17 cellular contexts compared by ENCODE assay signal in the genomic region with DNA sequence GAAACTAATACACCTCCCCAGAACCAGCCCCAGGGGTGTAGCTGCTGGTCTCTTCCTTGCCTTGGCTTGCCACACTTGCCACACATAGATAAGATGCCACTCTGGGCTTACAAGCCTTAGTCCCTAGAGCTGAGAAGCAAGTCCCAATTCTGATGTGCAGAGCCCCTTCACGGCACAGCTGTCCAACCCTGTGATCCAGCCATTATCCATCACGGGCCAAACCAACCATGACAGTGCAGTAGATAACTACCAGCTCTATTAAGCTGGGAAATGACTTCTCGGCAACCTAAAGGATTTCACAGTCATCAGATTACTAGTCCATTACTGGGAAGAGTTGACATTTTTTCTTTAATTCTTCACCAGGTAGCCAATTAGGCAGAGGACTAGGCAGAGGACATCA.
DNase-seq lines count a peak whose midpoint lies in the region; ATAC-seq and TF ChIP-seq lines count a peak whose summit lies in the region.
"Had no signal": no experiment of that assay in that cellular context is flagged by ENCODE, and none has a peak within 500 bp of the region (broad histone marks: within the 10 kb centered on the region; RNA-seq: fewer than 3 reads in every experiment).

No MANE protein-coding gene starts in this region.

- ATAC-seq in HG02885 (IDR thresholded peaks at IDR 0.05; ENCODE audit: poor library complexity, unreplicated experiment), result no peak
- no peak for ATAC-seq in stimulated activated naive B cell treated with anti-CD40 and anti-IgM and Interleukin-4, amounts not matched to agents 10 μg/mL and 1 μg/mL and 100 μg/mL, for 72 hours (replicated peaks)
- ATAC-seq: CD8-positive, alpha-beta T cell; GM12878 had no signal

- no peak overlapping the region for H3K4me3 ChIP-seq in A673 (ENCODE audit: low read depth, low read length, poor library complexity, severe bottlenecking)
- no peak overlapping the region for H3K4me3 ChIP-seq in BLaER1 treated with 17β-estradiol and CSF1 and Interleukin-3, amounts not matched to agents 10 nM and 100 nM
- H3K4me3 ChIP-seq: GM12878 had no signal

- no TSS peak for BruUV-seq in A673 (replicated peaks; lab: Mats Ljungman, UMichigan)

- peak overlapping the region in 7 of 11 experiments; percentile 16 to 55 (median 51); a peak in 13 of 22 replicates for H3K4me2 ChIP-seq in BLaER1 treated with 17β-estradiol and CSF1 and Interleukin-3, amounts not matched to agents 10 nM and 100 nM

- POLR2A ChIA-PET in A673 (lab: Charles Lee; ENCODE audit: low non-redundant PET), result no interaction called here

- no peaks in the 10 kb centered on the region for H3K4me1 Mint-ChIP-seq in stimulated activated naive B cell treated with anti-CD40 and anti-IgM and Interleukin-4, amounts not matched to agents 10 μg/mL and 1 μg/mL and 100 μg/mL, for 72 hours
- H3K4me1 Mint-ChIP-seq: H9 had no signal

- CTCF ChIA-PET in A673 (lab: Charles Lee), result no interaction called here

- H3K36me3 ChIP-seq in A673 (ENCODE audit: insufficient read depth, low read length, poor library complexity, severe bottlenecking), result no peaks in the 10 kb centered on the region
- no peaks in the 10 kb centered on the region; a peak in 1 of 22 replicates for H3K36me3 ChIP-seq in BLaER1 treated with 17β-estradiol and CSF1 and Interleukin-3, amounts not matched to agents 10 nM and 100 nM

- TF ChIP-seq CTCF in A673 (conservative IDR thresholded peaks at IDR 0.05; ENCODE audit: low read depth, low read length), result no peak

- no peak overlapping the region for H3K27ac ChIP-seq in A673 (ENCODE audit: low read depth, low read length, poor library complexity, severe bottlenecking)
- H3K27ac ChIP-seq in BLaER1 treated with 17β-estradiol and CSF1 and Interleukin-3, amounts not matched to agents 10 nM and 100 nM, result no peak overlapping the region
- H3K27ac ChIP-seq: HL-60 had no signal

- H3K9me3 ChIP-seq in A673 (ENCODE audit: low read depth, low read length, poor library complexity, severe bottlenecking), result no peaks in the 10 kb centered on the region
- peaks cover 0 to 29% (median 9%) of the 10 kb centered on the region in 11 experiments; a peak in 11 of 22 replicates for H3K9me3 ChIP-seq in BLaER1 treated with 17β-estradiol and CSF1 and Interleukin-3, amounts not matched to agents 10 nM and 100 nM (replicated peaks in 1 of 11)

- no peak overlapping the region for H3K9ac ChIP-seq in BLaER1 treated with 17β-estradiol and CSF1 and Interleukin-3, amounts not matched to agents 10 nM and 100 nM

- H3K9me3 Mint-ChIP-seq in stimulated activated naive B cell treated with anti-CD40 and anti-IgM and Interleukin-4, amounts not matched to agents 10 μg/mL and 1 μg/mL and 100 μg/mL, for 72 hours, result no peaks in the 10 kb centered on the region
- H3K9me3 Mint-ChIP-seq: CD8-positive, alpha-beta T cell; H9 had no signal

- peaks cover 24% of the 10 kb centered on the region for H3K27me3 ChIP-seq in A673 (replicated peaks; ENCODE audit: insufficient read depth, low read depth, low read length, poor library complexity)
- H3K27me3 ChIP-seq in BLaER1 treated with 17β-estradiol and CSF1 and Interleukin-3, amounts not matched to agents 10 nM and 100 nM, result no peaks in the 10 kb centered on the region

- H3K4me3 Mint-ChIP-seq in stimulated activated naive B cell treated with anti-CD40 and anti-IgM and Interleukin-4, amounts not matched to agents 10 μg/mL and 1 μg/mL and 100 μg/mL, for 72 hours, result no peak overlapping the region
- H3K4me3 Mint-ChIP-seq: CD8-positive, alpha-beta T cell; H9 had no signal

- no peaks in the 10 kb centered on the region for H3K27me3 Mint-ChIP-seq in stimulated activated naive B cell treated with anti-CD40 and anti-IgM and Interleukin-4, amounts not matched to agents 10 μg/mL and 1 μg/mL and 100 μg/mL, for 72 hours

- no peaks in the 10 kb centered on the region for H3K36me3 Mint-ChIP-seq in stimulated activated naive B cell treated with anti-CD40 and anti-IgM and Interleukin-4, amounts not matched to agents 10 μg/mL and 1 μg/mL and 100 μg/mL, for 72 hours
- H3K36me3 Mint-ChIP-seq: CD8-positive, alpha-beta T cell had no signal

- DNase-seq in A673 (ENCODE audit: low spot score) (peak; percentile 14), NCI-H82 (lab: John Stamatoyannopoulos, UW) (peak; percentile 93), left kidney (ENCODE audit: low read depth, low spot score) (peak; percentile 67), pons (ENCODE audit: low spot score) (no peak)
- no peak for DNase-seq in stimulated activated naive B cell treated with anti-CD40 and anti-IgM and Interleukin-4, amounts not matched to agents 10 μg/mL and 1 μg/mL and 100 μg/mL, for 72 hours
- DNase-seq: ACHN; Calu3; CD8-positive, alpha-beta T cell; DMS 273 treated with DMSO at 0.1 percent for 48 hours; DMS53; DND-41; EL; H9 had no signal

- no peaks in the 10 kb centered on the region for H4K20me1 ChIP-seq in BLaER1 treated with 17β-estradiol and CSF1 and Interleukin-3, amounts not matched to agents 10 nM and 100 nM

- intact Hi-C loops in A673 (cut with micrococcal nuclease; ENCODE audit: unreplicated experiment), result no loop called here

- no peaks in the 10 kb centered on the region for H3K4me1 ChIP-seq in A673 (ENCODE audit: insufficient read depth, low read length, poor library complexity, severe bottlenecking)
- H3K4me1 ChIP-seq in BLaER1 treated with 17β-estradiol and CSF1 and Interleukin-3, amounts not matched to agents 10 nM and 100 nM, result peaks cover 0 to 37% (median 20%) of the 10 kb centered on the region in 10 experiments; a peak in 11 of 20 replicates

- no peak overlapping the region for H3K27ac Mint-ChIP-seq in stimulated activated naive B cell treated with anti-CD40 and anti-IgM and Interleukin-4, amounts not matched to agents 10 μg/mL and 1 μg/mL and 100 μg/mL, for 72 hours
- H3K27ac Mint-ChIP-seq: CD8-positive, alpha-beta T cell; H9 had no signal

Comparison
In these comparisons a context has a peak if more than half of its experiments do, and no peak if none do; other contexts are left out.
1. DNase-seq: peak in A673 (single experiment), NCI-H82 (single experiment) and left kidney (single experiment); none in pons (single experiment) and stimulated activated naive B cell treated with anti-CD40 and anti-IgM and Interleukin-4, amounts not matched to agents 10 μg/mL and 1 μg/mL and 100 μg/mL, for 72 hours (single experiment).